Comparison of ENCODE assay signal across 1 cellular context in genomic region chr17:82269882-82270500, GRCh38.
TF ChIP-seq lines count a peak whose summit lies in the region.

No MANE protein-coding gene starts in this region.

TF ChIP-seq in GM12878, 131 proteins besides CTCF, POLR2A, EP300 and RAD21:
- TF ChIP-seq YBX1 (IDR thresholded peaks at IDR 0.05) = no peak
- no peak for TF ChIP-seq ELK1 (IDR thresholded peaks at IDR 0.05; ENCODE audit: low read depth, low read length)
